16 cellular contexts compared by ENCODE assay signal in genomic region chr4:142913034-142913433, GRCh38.
DNase-seq lines count a peak whose midpoint lies in the region; ATAC-seq and TF ChIP-seq lines count a peak whose summit lies in the region.
"Had no signal": no experiment of that assay in that cellular context is flagged by ENCODE, and none has a peak within 500 bp of the region (broad histone marks: within the 10 kb centered on the region; RNA-seq: fewer than 3 reads in every experiment).

No MANE protein-coding gene starts in this region.

- H3K9me3 Mint-ChIP-seq in endodermal cell (peaks cover 4% of the 10 kb centered on the region), natural killer cell (peaks cover 5 to 6% of the 10 kb centered on the region in 2 donors)
- H3K9me3 Mint-ChIP-seq: CD8-positive, alpha-beta T cell had no signal

- WGBS in endodermal cell (ENCODE audit: insufficient coverage in 1 of 2, insufficient read length in 1 of 2), 2 experiments: 100% methylated on average over 1 of the region's 1 CpG; no CpG with 5 or more reads in 1 of the 2 experiments

- no peak overlapping the region for H3K27ac Mint-ChIP-seq in endodermal cell
- H3K27ac Mint-ChIP-seq in natural killer cell: no peak overlapping the region
- H3K27ac Mint-ChIP-seq: CD14-positive monocyte; CD8-positive, alpha-beta T cell had no signal

- H3K27me3 Mint-ChIP-seq in endodermal cell (ENCODE audit: insufficient read depth) (no peaks in the 10 kb centered on the region), natural killer cell (ENCODE audit: low read depth in 2 of 2) (no peaks in the 10 kb centered on the region)

- H3K36me3 ChIP-seq in endodermal cell (ENCODE audit: control insufficient read depth, insufficient read depth, low read length) (no peaks in the 10 kb centered on the region), rectal smooth muscle tissue (ENCODE audit: control insufficient read depth, insufficient read depth, low read length) (no peaks in the 10 kb centered on the region)
- H3K36me3 ChIP-seq: BE2C had no signal

- H3K4me3 Mint-ChIP-seq in endodermal cell (no peak overlapping the region), natural killer cell (no peak overlapping the region)
- H3K4me3 Mint-ChIP-seq: CD14-positive monocyte; CD8-positive, alpha-beta T cell had no signal

- TF ChIP-seq CTCF in endodermal cell (conservative IDR thresholded peaks at IDR 0.05) (no peak), natural killer cell (IDR thresholded peaks at IDR 0.05) (no peak)

- H3K4me1 Mint-ChIP-seq in endodermal cell (peaks cover 11% of the 10 kb centered on the region), natural killer cell (no peaks in the 10 kb centered on the region)
- H3K4me1 Mint-ChIP-seq: CD14-positive monocyte had no signal

- H3K4me1 ChIP-seq in endodermal cell (ENCODE audit: control insufficient read depth, insufficient read depth, low read length): no peaks in the 10 kb centered on the region
- peaks cover 3% of the 10 kb centered on the region for H3K4me1 ChIP-seq in rectal smooth muscle tissue (ENCODE audit: control insufficient read depth, insufficient read depth, low read length)
- H3K4me1 ChIP-seq: A549, BE2C had no signal

- H3K9ac ChIP-seq in endodermal cell (ENCODE audit: extremely low read depth, low read length, poor library complexity, severe bottlenecking) (no peak overlapping the region), rectal smooth muscle tissue (ENCODE audit: low read length) (no peak overlapping the region)

- no peak overlapping the region for H3K27ac ChIP-seq in endodermal cell (ENCODE audit: low read depth, low read length)
- peak overlapping the region; percentile 53 for H3K27ac ChIP-seq in rectal smooth muscle tissue (ENCODE audit: low read depth, low read length)
- H3K27ac ChIP-seq: A549, HL-60 had no signal

- no peaks in the 10 kb centered on the region for H3K27me3 ChIP-seq in endodermal cell (ENCODE audit: control insufficient read depth, insufficient read depth, low read length, poor library complexity, severe bottlenecking)
- H3K27me3 ChIP-seq in rectal smooth muscle tissue (ENCODE audit: control insufficient read depth, insufficient read depth, low read length): no peaks in the 10 kb centered on the region
- H3K27me3 ChIP-seq: BE2C had no signal

- no peaks in the 10 kb centered on the region for H3K36me3 Mint-ChIP-seq in endodermal cell (ENCODE audit: low read depth)
- H3K36me3 Mint-ChIP-seq in natural killer cell: no peaks in the 10 kb centered on the region
- H3K36me3 Mint-ChIP-seq: CD14-positive monocyte; CD8-positive, alpha-beta T cell had no signal

- peaks cover 7% of the 10 kb centered on the region for H3K9me3 ChIP-seq in endodermal cell (ENCODE audit: control insufficient read depth, low read length)
- H3K9me3 ChIP-seq: A549, BE2C had no signal

- H3K4me3 ChIP-seq in endodermal cell (ENCODE audit: low read length) (peak overlapping the region; percentile 6), rectal smooth muscle tissue (ENCODE audit: low read length) (no peak overlapping the region)
- H3K4me3 ChIP-seq: A549 had no signal

- intact Hi-C loops in left ventricle myocardium superior (cut with micrococcal nuclease) (no loop called here), left cardiac atrium (cut with DNase I) (no loop called here), natural killer cell (cut with micrococcal nuclease) (no loop called here)

- ATAC-seq in left ventricle myocardium superior: peak; percentile 57
- ATAC-seq in left cardiac atrium: no peak
- no peak for ATAC-seq in natural killer cell
- ATAC-seq: A549; CD8-positive, alpha-beta T cell; HCT116 had no signal

- no peak for DNase-seq in left ventricle myocardium superior
- DNase-seq in left cardiac atrium: no peak
- no peak for DNase-seq in endodermal cell
- DNase-seq in natural killer cell: no peak
- no peak for DNase-seq in stimulated activated naive CD4-positive, alpha-beta T cell (lab: John Stamatoyannopoulos, UW)
- DNase-seq in HUDEP-2 (lab: John Stamatoyannopoulos, UW; ENCODE audit: unreplicated experiment in 76 of 76): no peak
- DNase-seq: BE2C; CD8-positive, alpha-beta T cell; COR-L47; DMS153; DMS79 treated with DMSO at 0.1 percent for 48 hours had no signal
